Comparison of ENCODE assay signal across 1 cellular context in the genomic region with DNA sequence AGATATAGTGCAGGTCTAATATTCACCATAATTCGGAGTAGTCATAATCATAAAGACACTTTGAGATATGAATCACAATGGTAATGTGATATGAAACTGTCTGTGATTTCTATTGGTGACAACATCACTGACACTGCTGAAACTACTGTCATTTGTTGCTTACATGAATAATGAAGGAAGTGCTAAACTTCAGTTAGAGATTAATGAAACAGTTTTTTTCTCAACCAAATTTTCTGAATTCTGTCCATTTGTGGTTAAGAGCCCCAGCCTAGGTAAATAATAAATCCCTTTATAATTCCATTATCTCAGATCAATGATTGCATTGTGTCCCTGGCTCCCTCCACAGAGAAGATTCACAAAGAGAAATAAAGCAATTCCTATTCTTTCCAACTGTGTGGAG.
TF ChIP-seq lines count a peak whose summit lies in the region.

No MANE protein-coding gene starts in this region.

TF ChIP-seq in GM12878, 131 proteins besides CTCF, POLR2A, EP300 and RAD21 (continued from another document and continues in another):
- TF ChIP-seq BHLHE40 (IDR thresholded peaks at IDR 0.05; ENCODE audit: borderline replicate concordance in 1 of 2, low read depth in 2 of 2, low read length in 1 of 2) = peak; percentile 66 to 77
- TF ChIP-seq TARDBP (IDR thresholded peaks at IDR 0.05; ENCODE audit: borderline replicate concordance) = no peak
- TF ChIP-seq SMC3 (IDR thresholded peaks at IDR 0.05; ENCODE audit: borderline replicate concordance, low read length) = no peak
- no peak for TF ChIP-seq NBN (IDR thresholded peaks at IDR 0.05)
- no peak for TF ChIP-seq PML (IDR thresholded peaks at IDR 0.05; ENCODE audit: low read length)
- peak; percentile 82 for TF ChIP-seq CREM (IDR thresholded peaks at IDR 0.05; ENCODE audit: low read depth)
- peak; percentile 86 for TF ChIP-seq ZNF24 (IDR thresholded peaks at IDR 0.05)
- TF ChIP-seq, protein P1, sequence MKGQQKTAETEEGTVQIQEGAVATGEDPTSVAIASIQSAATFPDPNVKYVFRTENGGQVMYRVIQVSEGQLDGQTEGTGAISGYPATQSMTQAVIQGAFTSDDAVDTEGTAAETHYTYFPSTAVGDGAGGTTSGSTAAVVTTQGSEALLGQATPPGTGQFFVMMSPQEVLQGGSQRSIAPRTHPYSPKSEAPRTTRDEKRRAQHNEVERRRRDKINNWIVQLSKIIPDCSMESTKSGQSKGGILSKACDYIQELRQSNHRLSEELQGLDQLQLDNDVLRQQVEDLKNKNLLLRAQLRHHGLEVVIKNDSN (IDR thresholded peaks at IDR 0.05; ENCODE audit: borderline replicate concordance, extremely low read length, insufficient read depth, low read depth, low read length) = no peak
- no peak for TF ChIP-seq BRCA1 (IDR thresholded peaks at IDR 0.05; ENCODE audit: low read depth, low read length)
- TF ChIP-seq CEBPZ (IDR thresholded peaks at IDR 0.05; ENCODE audit: low read depth, low read length) = no peak
- TF ChIP-seq NFXL1 (IDR thresholded peaks at IDR 0.05; ENCODE audit: borderline replicate concordance) = no peak
- TF ChIP-seq CBX5 (IDR thresholded peaks at IDR 0.05; ENCODE audit: low read depth) = 0 out of 2 replicates have a peak, but pooled peaks have one; percentile 18
- TF ChIP-seq IRF4 (IDR thresholded peaks at IDR 0.05; ENCODE audit: low read depth, low read length) = peak; percentile 85; the same call in 1 of the 2 replicates
- TF ChIP-seq CEBPB (IDR thresholded peaks at IDR 0.05; ENCODE audit: borderline replicate concordance in 1 of 2, low read depth in 2 of 2, low read length in 2 of 2) = peak in 1 of 2 experiments; percentile 47; a peak in 1 of 4 replicates
- TF ChIP-seq KAT2A (conservative IDR thresholded peaks at IDR 0.05; ENCODE audit: control insufficient read depth, low read depth, low read length) = no peak
- TF ChIP-seq ZSCAN29 (IDR thresholded peaks at IDR 0.05) = no peak
- peak in 1 of 2 experiments; percentile 74; a peak in 1 of 4 replicates for TF ChIP-seq ETV6 (conservative IDR thresholded peaks at IDR 0.05 in 1 of 2, IDR thresholded peaks at IDR 0.05 in 1 of 2; ENCODE audit: borderline replicate concordance in 1 of 2, low read depth in 1 of 2)
- TF ChIP-seq, protein P2, sequence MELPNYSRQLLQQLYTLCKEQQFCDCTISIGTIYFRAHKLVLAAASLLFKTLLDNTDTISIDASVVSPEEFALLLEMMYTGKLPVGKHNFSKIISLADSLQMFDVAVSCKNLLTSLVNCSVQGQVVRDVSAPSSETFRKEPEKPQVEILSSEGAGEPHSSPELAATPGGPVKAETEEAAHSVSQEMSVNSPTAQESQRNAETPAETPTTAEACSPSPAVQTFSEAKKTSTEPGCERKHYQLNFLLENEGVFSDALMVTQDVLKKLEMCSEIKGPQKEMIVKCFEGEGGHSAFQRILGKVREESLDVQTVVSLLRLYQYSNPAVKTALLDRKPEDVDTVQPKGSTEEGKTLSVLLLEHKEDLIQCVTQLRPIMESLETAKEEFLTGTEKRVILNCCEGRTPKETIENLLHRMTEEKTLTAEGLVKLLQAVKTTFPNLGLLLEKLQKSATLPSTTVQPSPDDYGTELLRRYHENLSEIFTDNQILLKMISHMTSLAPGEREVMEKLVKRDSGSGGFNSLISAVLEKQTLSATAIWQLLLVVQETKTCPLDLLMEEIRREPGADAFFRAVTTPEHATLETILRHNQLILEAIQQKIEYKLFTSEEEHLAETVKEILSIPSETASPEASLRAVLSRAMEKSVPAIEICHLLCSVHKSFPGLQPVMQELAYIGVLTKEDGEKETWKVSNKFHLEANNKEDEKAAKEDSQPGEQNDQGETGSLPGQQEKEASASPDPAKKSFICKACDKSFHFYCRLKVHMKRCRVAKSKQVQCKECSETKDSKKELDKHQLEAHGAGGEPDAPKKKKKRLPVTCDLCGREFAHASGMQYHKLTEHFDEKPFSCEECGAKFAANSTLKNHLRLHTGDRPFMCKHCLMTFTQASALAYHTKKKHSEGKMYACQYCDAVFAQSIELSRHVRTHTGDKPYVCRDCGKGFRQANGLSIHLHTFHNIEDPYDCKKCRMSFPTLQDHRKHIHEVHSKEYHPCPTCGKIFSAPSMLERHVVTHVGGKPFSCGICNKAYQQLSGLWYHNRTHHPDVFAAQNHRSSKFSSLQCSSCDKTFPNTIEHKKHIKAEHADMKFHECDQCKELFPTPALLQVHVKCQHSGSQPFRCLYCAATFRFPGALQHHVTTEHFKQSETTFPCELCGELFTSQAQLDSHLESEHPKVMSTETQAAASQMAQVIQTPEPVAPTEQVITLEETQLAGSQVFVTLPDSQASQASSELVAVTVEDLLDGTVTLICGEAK (IDR thresholded peaks at IDR 0.05; ENCODE audit: borderline replicate concordance) = no peak
- TF ChIP-seq ZZZ3 (IDR thresholded peaks at IDR 0.05; ENCODE audit: control insufficient read depth, insufficient read length, low read depth) = no peak
- TF ChIP-seq POLR2AphosphoS5 (IDR thresholded peaks at IDR 0.05; ENCODE audit: low read length) = no peak
- TF ChIP-seq ESRRA (IDR thresholded peaks at IDR 0.05; ENCODE audit: low read length) = no peak
- TF ChIP-seq HCFC1 (IDR thresholded peaks at IDR 0.05; ENCODE audit: low read length) = no peak
- TF ChIP-seq JUNB (IDR thresholded peaks at IDR 0.05) = peak; percentile 98
- TF ChIP-seq MYC (IDR thresholded peaks at IDR 0.05; ENCODE audit: insufficient read depth, insufficient read length, insufficient replicate concordance, low read length, severe bottlenecking) = no peak
- TF ChIP-seq, protein P3, sequence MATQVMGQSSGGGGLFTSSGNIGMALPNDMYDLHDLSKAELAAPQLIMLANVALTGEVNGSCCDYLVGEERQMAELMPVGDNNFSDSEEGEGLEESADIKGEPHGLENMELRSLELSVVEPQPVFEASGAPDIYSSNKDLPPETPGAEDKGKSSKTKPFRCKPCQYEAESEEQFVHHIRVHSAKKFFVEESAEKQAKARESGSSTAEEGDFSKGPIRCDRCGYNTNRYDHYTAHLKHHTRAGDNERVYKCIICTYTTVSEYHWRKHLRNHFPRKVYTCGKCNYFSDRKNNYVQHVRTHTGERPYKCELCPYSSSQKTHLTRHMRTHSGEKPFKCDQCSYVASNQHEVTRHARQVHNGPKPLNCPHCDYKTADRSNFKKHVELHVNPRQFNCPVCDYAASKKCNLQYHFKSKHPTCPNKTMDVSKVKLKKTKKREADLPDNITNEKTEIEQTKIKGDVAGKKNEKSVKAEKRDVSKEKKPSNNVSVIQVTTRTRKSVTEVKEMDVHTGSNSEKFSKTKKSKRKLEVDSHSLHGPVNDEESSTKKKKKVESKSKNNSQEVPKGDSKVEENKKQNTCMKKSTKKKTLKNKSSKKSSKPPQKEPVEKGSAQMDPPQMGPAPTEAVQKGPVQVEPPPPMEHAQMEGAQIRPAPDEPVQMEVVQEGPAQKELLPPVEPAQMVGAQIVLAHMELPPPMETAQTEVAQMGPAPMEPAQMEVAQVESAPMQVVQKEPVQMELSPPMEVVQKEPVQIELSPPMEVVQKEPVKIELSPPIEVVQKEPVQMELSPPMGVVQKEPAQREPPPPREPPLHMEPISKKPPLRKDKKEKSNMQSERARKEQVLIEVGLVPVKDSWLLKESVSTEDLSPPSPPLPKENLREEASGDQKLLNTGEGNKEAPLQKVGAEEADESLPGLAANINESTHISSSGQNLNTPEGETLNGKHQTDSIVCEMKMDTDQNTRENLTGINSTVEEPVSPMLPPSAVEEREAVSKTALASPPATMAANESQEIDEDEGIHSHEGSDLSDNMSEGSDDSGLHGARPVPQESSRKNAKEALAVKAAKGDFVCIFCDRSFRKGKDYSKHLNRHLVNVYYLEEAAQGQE (IDR thresholded peaks at IDR 0.05; ENCODE audit: low read depth, low read length) = no peak
- TF ChIP-seq RFX5 (IDR thresholded peaks at IDR 0.05; ENCODE audit: low read depth, low read length) = peak; percentile 85
- TF ChIP-seq YY1 (IDR thresholded peaks at IDR 0.05; ENCODE audit: low read depth, low read length) = no peak
- no peak for TF ChIP-seq LARP7 (IDR thresholded peaks at IDR 0.05)
- TF ChIP-seq IRF3 (IDR thresholded peaks at IDR 0.05) = no peak
- no peak for TF ChIP-seq YBX1 (IDR thresholded peaks at IDR 0.05)
- TF ChIP-seq TCF3 (IDR thresholded peaks at IDR 0.05; ENCODE audit: borderline replicate concordance, insufficient read depth, low read depth, low read length) = no peak
- TF ChIP-seq SMARCA5 (IDR thresholded peaks at IDR 0.05) = no peak
- TF ChIP-seq SREBF2 (IDR thresholded peaks at IDR 0.05; ENCODE audit: low read length) = no peak
- TF ChIP-seq FOXM1 (IDR thresholded peaks at IDR 0.05; ENCODE audit: low read depth, low read length) = 0 out of 2 replicates have a peak, but pooled peaks have one; percentile 54
- TF ChIP-seq ZNF217 (IDR thresholded peaks at IDR 0.05) = 0 out of 2 replicates have a peak, but pooled peaks have one; percentile 57
- no peak for TF ChIP-seq CBX3 (IDR thresholded peaks at IDR 0.05; ENCODE audit: borderline replicate concordance, low read depth)
- peak; percentile 80 to 81 for TF ChIP-seq IKZF2 (IDR thresholded peaks at IDR 0.05)
- no peak for TF ChIP-seq KDM1A (IDR thresholded peaks at IDR 0.05; ENCODE audit: borderline replicate concordance)
- TF ChIP-seq MYB (IDR thresholded peaks at IDR 0.05; ENCODE audit: borderline replicate concordance, low read depth, low read length) = no peak
- no peak for TF ChIP-seq TBL1XR1 (IDR thresholded peaks at IDR 0.05; ENCODE audit: low read depth, low read length)
- no peak for TF ChIP-seq ZBTB4 (CRISPR knock-in tag; IDR thresholded peaks at IDR 0.05)
- no peak for TF ChIP-seq E2F4 (IDR thresholded peaks at IDR 0.05; ENCODE audit: low read depth, low read length)
- 0 out of 2 replicates have a peak, but pooled peaks have one; percentile 28 for TF ChIP-seq CHD2 (IDR thresholded peaks at IDR 0.05; ENCODE audit: borderline replicate concordance, low read depth, low read length)
- no peak for TF ChIP-seq TAF1 (IDR thresholded peaks at IDR 0.05; ENCODE audit: borderline replicate concordance, low read depth, low read length)
- no peak for TF ChIP-seq HDAC6 (IDR thresholded peaks at IDR 0.05; ENCODE audit: unreplicated experiment)
